In the genomic region with DNA sequence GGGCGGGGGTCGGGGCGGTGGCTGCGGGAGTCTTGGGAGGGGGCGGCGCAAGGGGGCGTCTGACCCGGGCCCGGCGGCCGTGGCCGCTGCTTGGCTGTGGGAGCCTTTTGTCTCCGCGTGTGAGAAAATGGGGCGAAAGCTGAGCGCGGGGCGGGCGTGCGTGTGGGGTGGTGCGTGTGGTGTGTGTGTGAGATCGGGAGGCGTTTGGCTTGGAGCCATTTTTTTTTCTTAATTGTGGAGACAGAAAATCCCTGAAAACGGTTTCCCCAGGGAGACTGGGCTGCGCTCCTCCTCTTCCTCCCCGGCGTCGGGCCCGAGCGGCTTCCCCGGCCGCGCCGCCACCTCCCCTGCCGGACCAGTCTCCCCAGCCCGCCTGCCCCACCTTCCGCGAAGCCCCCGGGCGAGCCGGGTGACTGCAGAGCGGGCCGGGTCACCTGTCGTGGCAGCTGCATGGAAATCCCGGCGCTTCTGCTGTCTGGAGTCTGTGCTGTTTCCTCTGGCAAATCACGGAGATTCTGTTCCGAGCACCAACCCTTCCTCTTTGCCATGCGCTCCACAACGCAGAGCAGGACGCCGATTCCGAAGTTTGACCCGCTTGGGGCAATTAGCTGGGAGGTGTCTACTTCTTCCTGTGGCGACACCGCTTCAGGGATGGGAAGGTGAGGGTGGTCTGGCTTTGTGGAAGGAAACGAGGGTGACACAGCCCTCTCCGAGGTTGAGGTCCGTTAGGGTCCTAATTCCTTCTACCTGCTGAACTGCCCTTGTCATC, we compare ENCODE assay signal across 8 cellular contexts.
DNase-seq lines count a peak whose midpoint lies in the region; ATAC-seq and TF ChIP-seq lines count a peak whose summit lies in the region.

No MANE protein-coding gene starts in this region.

- peak overlapping the region; percentile 74 for H3K9ac ChIP-seq in endodermal cell (ENCODE audit: extremely low read depth, low read length, poor library complexity, severe bottlenecking)
- peak overlapping the region; percentile 80 for H3K9ac ChIP-seq in mesendoderm (ENCODE audit: low read length)

- ATAC-seq in GM19023 (IDR thresholded peaks at IDR 0.05; ENCODE audit: unreplicated experiment), result peak; percentile 42
- peak; percentile 34 for ATAC-seq in HG03196 (IDR thresholded peaks at IDR 0.05; ENCODE audit: unreplicated experiment)

- H3K36me3 Mint-ChIP-seq in endodermal cell (ENCODE audit: low read depth), result peaks cover 5% of the 10 kb centered on the region

- no peaks in the 10 kb centered on the region for H3K9me3 Mint-ChIP-seq in endodermal cell

- H3K79me2 ChIP-seq in mesendoderm (ENCODE audit: control insufficient read depth, insufficient read depth, low read length), result peaks cover 19% of the 10 kb centered on the region

- H3K4me1 ChIP-seq in endodermal cell (ENCODE audit: control insufficient read depth, insufficient read depth, low read length) (peaks cover 9% of the 10 kb centered on the region), mesendoderm (ENCODE audit: control insufficient read depth, low read depth, low read length) (peaks cover 4% of the 10 kb centered on the region)

- H3K4me1 Mint-ChIP-seq in endodermal cell, result peaks cover 26% of the 10 kb centered on the region

- peaks cover 7% of the 10 kb centered on the region for H3K79me1 ChIP-seq in mesendoderm (ENCODE audit: low read length)

- peaks cover 7% of the 10 kb centered on the region for H3K27me3 Mint-ChIP-seq in endodermal cell (ENCODE audit: insufficient read depth)

- H2BK5ac ChIP-seq in mesendoderm (ENCODE audit: low read length), result no peak overlapping the region

- DNase-seq in 8988T (peak; percentile 76), NCI-H82 (lab: John Stamatoyannopoulos, UW) (peak; percentile 82), endodermal cell (peak; percentile 83), mesendoderm (peak; percentile 70)
- DNase-seq in activated CD8-positive, alpha-beta memory T cell treated with anti-CD3 and anti-CD28 coated beads, Interleukin-2, amount 50 U/mL, for 4 hours, result peak; percentile 52
- DNase-seq in stimulated activated CD8-positive, alpha-beta memory T cell treated with anti-CD3 and anti-CD28 coated beads, Interleukin-4, amount 100 ng/mL, for 24 hours (ENCODE audit: low read depth), result peak; percentile 11

- peak overlapping the region; percentile 86 for H3K56ac ChIP-seq in mesendoderm (ENCODE audit: low read length)

- 0% methylated on average over 13 to 56 of the region's 59 CpGs for WGBS in endodermal cell (ENCODE audit: insufficient coverage in 1 of 2, insufficient read length in 1 of 2), 2 experiments
- no CpG with 5 or more reads among the region's 59 CpGs for WGBS in mesendoderm (ENCODE audit: extremely low coverage, insufficient coverage, low lambda C conversion rate)

- H3K4me3 ChIP-seq in endodermal cell (ENCODE audit: low read length), result peak overlapping the region; percentile 84
- H3K4me3 ChIP-seq in mesendoderm (ENCODE audit: low read length), result peak overlapping the region; percentile 88

- H3K4me3 Mint-ChIP-seq in endodermal cell, result peak overlapping the region; percentile 85

- H3K27ac ChIP-seq in endodermal cell (ENCODE audit: low read depth, low read length) (peak overlapping the region; percentile 85), mesendoderm (ENCODE audit: low read depth, low read length) (peak overlapping the region; percentile 70)

- H3K27ac Mint-ChIP-seq in endodermal cell, result peak overlapping the region; percentile 91

- TF ChIP-seq CTCF in endodermal cell (conservative IDR thresholded peaks at IDR 0.05), result no peak

- no peaks in the 10 kb centered on the region for H3K27me3 ChIP-seq in endodermal cell (ENCODE audit: control insufficient read depth, insufficient read depth, low read length, poor library complexity, severe bottlenecking)
- H3K27me3 ChIP-seq in mesendoderm (ENCODE audit: insufficient read depth, low read length, poor library complexity), result no peaks in the 10 kb centered on the region

- H3K4me2 ChIP-seq in mesendoderm (ENCODE audit: low read length), result peak overlapping the region; percentile 98

- no peak overlapping the region for H3K23ac ChIP-seq in mesendoderm (ENCODE audit: low read length)

- H2BK15ac ChIP-seq in mesendoderm (replicated peaks; ENCODE audit: low read depth), result no peak overlapping the region

- H3K18ac ChIP-seq in mesendoderm (ENCODE audit: low read length), result peak overlapping the region; percentile 98

- no peak overlapping the region for H4K5ac ChIP-seq in mesendoderm (ENCODE audit: low read length)

- no peaks in the 10 kb centered on the region for H3K9me3 ChIP-seq in endodermal cell (ENCODE audit: control insufficient read depth, low read length)

- H3K4ac ChIP-seq in mesendoderm (ENCODE audit: low read depth, low read length), result peak overlapping the region; percentile 40

- H2BK120ac ChIP-seq in mesendoderm (ENCODE audit: low read depth, low read length), result peak overlapping the region; percentile 19

- H2AK5ac ChIP-seq in mesendoderm (ENCODE audit: low read length), result no peak overlapping the region

- H3K36me3 ChIP-seq in endodermal cell (ENCODE audit: control insufficient read depth, insufficient read depth, low read length), result peaks cover 4% of the 10 kb centered on the region
- no peaks in the 10 kb centered on the region for H3K36me3 ChIP-seq in mesendoderm (ENCODE audit: control insufficient read depth, insufficient read depth, low read length)

- no peak overlapping the region for H4K8ac ChIP-seq in mesendoderm (ENCODE audit: low read depth, low read length)

Comparison
In these comparisons a context has a peak if more than half of its experiments do, and no peak if none do; other contexts are left out.
1. Peak in every context shown above with its lines: DNase-seq, ATAC-seq, H3K4me3 ChIP-seq and H3K27ac ChIP-seq.
2. DNase-seq: peak in every context shown above with its lines; median percentile 83 in endodermal cell; 82 in NCI-H82; 76 in 8988T; 70 in mesendoderm; 52 in activated CD8-positive, alpha-beta memory T cell treated with anti-CD3 and anti-CD28 coated beads, Interleukin-2, amount 50 U/mL, for 4 hours; 11 in stimulated activated CD8-positive, alpha-beta memory T cell treated with anti-CD3 and anti-CD28 coated beads, Interleukin-4, amount 100 ng/mL, for 24 hours.